Comparison of ENCODE assay signal across 1 cellular context in genomic region chr1:226512076-226512728, GRCh38.
TF ChIP-seq lines count a peak whose summit lies in the region.

No MANE protein-coding gene starts in this region.

TF ChIP-seq in H1, 55 proteins besides CTCF, POLR2A, EP300 and RAD21:
- 0 out of 2 replicates have a peak, but pooled peaks have one; percentile 28 for TF ChIP-seq POLR2AphosphoS5 (IDR thresholded peaks at IDR 0.05; ENCODE audit: low read depth, low read length)
- no peak for TF ChIP-seq RBBP5 (IDR thresholded peaks at IDR 0.05; ENCODE audit: borderline replicate concordance, low read depth, low read length)
